8 cellular contexts compared by ENCODE assay signal in the genomic region with DNA sequence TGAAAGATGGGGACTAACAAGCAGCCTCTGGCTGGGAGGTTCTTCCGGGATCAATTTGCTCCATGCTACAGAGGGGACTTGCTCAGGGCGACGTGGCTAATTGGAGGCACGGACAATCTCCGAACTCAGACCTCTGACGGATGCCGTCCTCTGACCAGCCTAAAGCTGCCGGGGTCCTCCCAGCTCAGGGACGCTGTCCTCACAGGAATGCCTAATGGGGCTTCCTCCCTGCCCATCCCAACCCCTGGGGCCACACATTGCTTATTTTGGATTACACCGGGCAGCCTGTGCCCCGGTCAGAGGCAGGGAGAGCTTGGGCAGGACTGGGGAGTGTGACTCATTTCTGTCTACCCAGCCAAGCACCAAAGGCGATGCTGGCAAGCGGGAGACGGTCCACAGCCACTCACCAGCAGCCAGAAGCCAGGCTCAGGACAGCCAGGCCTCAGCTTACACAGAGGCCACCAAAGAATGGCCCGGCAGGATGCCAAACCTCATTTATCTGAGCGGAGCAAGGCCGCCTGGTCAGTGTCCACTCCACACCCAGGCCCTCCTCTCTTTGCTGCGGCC. TPM values are rescaled to one million over a fixed set of nuclear protein-coding genes. Genes with fewer than 3 reads are reported as not detected.
DNase-seq lines count a peak whose midpoint lies in the region; ATAC-seq, FAIRE-seq and TF ChIP-seq lines count a peak whose summit lies in the region.
"Not testable (repeated sequence)": the region's sequence is repeated elsewhere in the genome, so short reads cannot be mapped to it uniquely, and the experiment has no call there.

No MANE protein-coding gene starts in this region.

- WGBS in aorta, 2 donors, result 7 to 8% methylated on average over 18 of the region's 18 CpGs

- not testable (repeated sequence) for H3K9ac ChIP-seq in fibroblast of lung (ENCODE audit: insufficient read depth, low read length); mucosa of rectum (ENCODE audit: low read depth in 1 of 2, low read length in 2 of 2)

- FAIRE-seq in bronchial epithelial cell (lab: Jason Lieb, UNC), result peak; percentile 97

- TF ChIP-seq CTCF in RWPE1 (conservative IDR thresholded peaks at IDR 0.05; ENCODE audit: low read depth); bronchial epithelial cell (IDR thresholded peaks at IDR 0.05; ENCODE audit: insufficient read depth, low read length, severe bottlenecking); fibroblast of lung (conservative IDR thresholded peaks at IDR 0.05 in 1 of 2, IDR thresholded peaks at IDR 0.05 in 1 of 2; ENCODE audit: low read depth in 1 of 2, low read length in 2 of 2): not testable (repeated sequence)

- peak overlapping the region; percentile 31 for H2AFZ ChIP-seq in fibroblast of lung (ENCODE audit: low read length)

- H3K9me3 ChIP-seq in fibroblast of lung (ENCODE audit: control insufficient read depth, insufficient read depth, low read depth, low read length); mucosa of rectum (ENCODE audit: control insufficient read depth in 2 of 2, low read length in 2 of 2); aorta (ENCODE audit: control insufficient read depth, low read length): not testable (repeated sequence)

- CTCF ChIA-PET in RWPE1 (lab: Yijun Ruan, JAX), result interaction anchor here (0.6 kb wide), 1 partner anchor 906 kb away, joined by 3 read pairs; no protein-coding TSS in a partner anchor

- peak; percentile 72 for DNase-seq in GM03348 (ENCODE audit: low spot score)
- not testable (repeated sequence) for DNase-seq in RWPE1 (ENCODE audit: low spot score); bronchial epithelial cell (ENCODE audit: low read depth)
- DNase-seq in fibroblast of lung (ENCODE audit: low read depth in 2 of 2), result peak; percentile 32 to 45
- peak; percentile 34 for DNase-seq in hepatic stellate cell (ENCODE audit: low spot score)
- peak; percentile 91 for DNase-seq in aorta

- intact Hi-C loops in aorta (cut with DNase I), result loop anchor here in 1 of 2 donors (2.0 kb wide), 1 partner anchor 22 kb away; no protein-coding TSS in a partner anchor

- H3K27ac ChIP-seq in RWPE1 (peak overlapping the region; percentile 99), fibroblast of lung (ENCODE audit: insufficient read depth, low read length) (peak overlapping the region; percentile 32), mucosa of rectum (ENCODE audit: low read depth in 2 of 2, low read length in 2 of 2) (peak overlapping the region; percentile 15 to 43), skin epidermis (peak overlapping the region in 20 of 21 experiments; percentile 13 to 90 (median 76)), aorta (ENCODE audit: low read depth in 1 of 2, low read length in 2 of 2) (peak overlapping the region; percentile 72 to 99)

- not testable (repeated sequence) for H4K20me1 ChIP-seq in fibroblast of lung (ENCODE audit: control insufficient read depth, extremely low read depth, insufficient read depth, low read length)

- ATAC-seq in aorta (ENCODE audit: low FRiP score), result peak; percentile 91

- POLR2A ChIA-PET in RWPE1 (lab: Yijun Ruan, JAX; ENCODE audit: low non-redundant PET), result not testable (repeated sequence)

- peaks cover 10% of the 10 kb centered on the region for H3K4me1 ChIP-seq in fibroblast of lung (ENCODE audit: control insufficient read depth, extremely low read depth, insufficient read depth, low read length)
- H3K4me1 ChIP-seq in mucosa of rectum (ENCODE audit: control insufficient read depth in 2 of 2, insufficient read depth in 2 of 2, low read length in 2 of 2); aorta (ENCODE audit: control insufficient read depth in 1 of 2, insufficient read depth in 2 of 2, low read length in 2 of 2): not testable (repeated sequence)

- H3K4me2 ChIP-seq in fibroblast of lung (ENCODE audit: extremely low read depth, insufficient read depth, low read length), result peak overlapping the region; percentile 80

- not testable (repeated sequence) for H3K79me2 ChIP-seq in fibroblast of lung (ENCODE audit: control insufficient read depth, insufficient read depth, low read length)

- H3K27me3 ChIP-seq in bronchial epithelial cell (ENCODE audit: control insufficient read depth, insufficient read depth, low read length); fibroblast of lung (ENCODE audit: control insufficient read depth, insufficient read depth, low read length); mucosa of rectum (ENCODE audit: control insufficient read depth in 2 of 2, insufficient read depth in 2 of 2, low read length in 2 of 2); aorta (ENCODE audit: control insufficient read depth in 1 of 2, insufficient read depth in 2 of 2, low read length in 1 of 2): not testable (repeated sequence)

- not testable (repeated sequence) for H3K36me3 ChIP-seq in bronchial epithelial cell (ENCODE audit: control insufficient read depth, insufficient read depth, low read length); fibroblast of lung (ENCODE audit: control insufficient read depth, insufficient read depth, low read length); mucosa of rectum (ENCODE audit: control insufficient read depth in 2 of 2, insufficient read depth in 2 of 2, low read length in 2 of 2); aorta (ENCODE audit: control insufficient read depth in 1 of 2, insufficient read depth in 2 of 2, low read length in 1 of 2)

- H3K4me3 ChIP-seq in bronchial epithelial cell (ENCODE audit: low read depth, low read length); fibroblast of lung (replicated peaks in 1 of 4; ENCODE audit: control extremely low read depth in 1 of 4, insufficient read depth in 1 of 4, low read depth in 3 of 4, low read length in 4 of 4); mucosa of rectum (ENCODE audit: low read length in 2 of 2); aorta (ENCODE audit: low read length in 2 of 2): not testable (repeated sequence)
- peak overlapping the region in 2 of 7 experiments; percentile 13 to 20 for H3K4me3 ChIP-seq in skin epidermis

RNA-seq across cellular contexts. Expression of gene ZCCHC14, which starts 25.7 kb away (rescaled TPM):
- total RNA-seq in bronchial epithelial cell (2.9 and 4.2 TPM in 2 replicates), fibroblast of lung (15.4 and 16.3 TPM in 2 replicates), aorta (10 to 100 TPM; 32.5 to 42.5 TPM)
- polyA plus RNA-seq in fibroblast of lung (6.4 and 8.6 TPM in 2 replicates), aorta (10 to 100 TPM in 1 of 2 donors, 1 to 10 TPM in 1; 6.6 to 23.1 TPM)
- polyA plus RNA-seq in fibroblast of lung (2012), result 12.6 and 13.5 TPM in 2 replicates
- 19.5 and 24.6 TPM in 2 replicates for polyA minus RNA-seq in fibroblast of lung (ENCODE audit: low replicate concordance)

Comparison
In these comparisons a context has a peak if more than half of its experiments do, and no peak if none do; other contexts are left out.
1. H3K27ac ChIP-seq: peak in every context shown above with its lines; median percentile 99 in RWPE1; 86 in aorta; 76 in skin epidermis; 32 in fibroblast of lung; 29 in mucosa of rectum.